Comparison of ENCODE assay signal across 8 cellular contexts in genomic region chr2:69830045-69830905, GRCh38. TPM values are rescaled to one million over a fixed set of nuclear protein-coding genes. Genes with fewer than 3 reads are reported as not detected.
DNase-seq lines count a peak whose midpoint lies in the region; ATAC-seq and TF ChIP-seq lines count a peak whose summit lies in the region.

No MANE protein-coding gene starts in this region.

- H3K27ac ChIP-seq in BLaER1 treated with 17β-estradiol and CSF1 and Interleukin-3, amounts not matched to agents 10 nM and 100 nM: peak overlapping the region; percentile 20 to 99 (median 88); a peak in 21 of 22 replicates
- H3K27ac ChIP-seq in SK-N-MC (no peak overlapping the region), adrenal gland (peak overlapping the region in 2 of 5 donors; percentile 90 to 94), gastrocnemius medialis (peak overlapping the region; percentile 88 to 93 (median 90))

- peak overlapping the region; percentile 66 to 94 (median 89) for H3K4me2 ChIP-seq in BLaER1 treated with 17β-estradiol and CSF1 and Interleukin-3, amounts not matched to agents 10 nM and 100 nM

- H3K27me3 ChIP-seq in BLaER1 treated with 17β-estradiol and CSF1 and Interleukin-3, amounts not matched to agents 10 nM and 100 nM: no peaks in the 10 kb centered on the region
- H3K27me3 ChIP-seq in adrenal gland (no peaks in the 10 kb centered on the region), gastrocnemius medialis (no peaks in the 10 kb centered on the region)

- 2 to 3% (median 2%) methylated on average over 30 to 45 of the region's 45 CpGs for WGBS in adrenal gland, 4 donors

- TF ChIP-seq POLR2A in adrenal gland (IDR thresholded peaks at IDR 0.05) (no peak), gastrocnemius medialis (IDR thresholded peaks at IDR 0.05) (no peak)

- no peaks in the 10 kb centered on the region for H3K9me3 ChIP-seq in BLaER1 treated with 17β-estradiol and CSF1 and Interleukin-3, amounts not matched to agents 10 nM and 100 nM (replicated peaks in 1 of 11)
- H3K9me3 ChIP-seq in SK-N-MC (ENCODE audit: low read depth, low read length) (no peaks in the 10 kb centered on the region), adrenal gland (replicated peaks in 1 of 3) (no peaks in the 10 kb centered on the region), gastrocnemius medialis (no peaks in the 10 kb centered on the region)

- DNase-seq in SK-N-MC (ENCODE audit: low read depth, low spot score): no peak
- peak in 6 of 7 donors; percentile 22 to 67 (median 36) for DNase-seq in adrenal gland
- peak; percentile 12 for DNase-seq in hepatic stellate cell (ENCODE audit: low spot score)
- peak in 1 of 2 donors; percentile 5 for DNase-seq in gastrocnemius medialis
- DNase-seq in occipital lobe (lab: John Stamatoyannopoulos, UW): no peak

- TF ChIP-seq CTCF in adrenal gland (IDR thresholded peaks at IDR 0.05) (no peak), gastrocnemius medialis (IDR thresholded peaks at IDR 0.05 in 4 of 5, conservative IDR thresholded peaks at IDR 0.05 in 1 of 5) (no peak)

- H4K20me1 ChIP-seq in BLaER1 treated with 17β-estradiol and CSF1 and Interleukin-3, amounts not matched to agents 10 nM and 100 nM: peaks cover 0 to 56% (median 35%) of the 10 kb centered on the region in 11 experiments; a peak in 15 of 22 replicates

- in situ Hi-C loops in gastrocnemius medialis (cut with MboI; ENCODE audit: low sequenced_read_pairs in 4 of 4): no loop called here

- H3K36me3 ChIP-seq in BLaER1 treated with 17β-estradiol and CSF1 and Interleukin-3, amounts not matched to agents 10 nM and 100 nM: peaks cover 6 to 38% (median 23%) of the 10 kb centered on the region in 11 experiments; a peak in 19 of 22 replicates
- H3K36me3 ChIP-seq in SK-N-MC (ENCODE audit: insufficient read depth, low read length) (no peaks in the 10 kb centered on the region; the same call in 1 of the 2 replicates), adrenal gland (replicated peaks in 1 of 2) (no peaks in the 10 kb centered on the region), gastrocnemius medialis (no peaks in the 10 kb centered on the region)

- peak overlapping the region; percentile 83 to 99 (median 96) for H3K4me3 ChIP-seq in BLaER1 treated with 17β-estradiol and CSF1 and Interleukin-3, amounts not matched to agents 10 nM and 100 nM
- H3K4me3 ChIP-seq in SK-N-MC (peak overlapping the region; percentile 88), adrenal gland (peak overlapping the region; percentile 1 to 97 (median 86)), gastrocnemius medialis (peak overlapping the region; percentile 70 to 99 (median 94))

- H3K4me1 ChIP-seq in BLaER1 treated with 17β-estradiol and CSF1 and Interleukin-3, amounts not matched to agents 10 nM and 100 nM: peaks cover 36 to 60% (median 49%) of the 10 kb centered on the region in 10 experiments
- H3K4me1 ChIP-seq in adrenal gland (replicated peaks in 1 of 2): peaks cover 3 to 15% of the 10 kb centered on the region in 2 donors
- H3K4me1 ChIP-seq in gastrocnemius medialis: peaks cover 14 to 25% of the 10 kb centered on the region in 2 donors

- ATAC-seq in GM19397 (IDR thresholded peaks at IDR 0.05; ENCODE audit: unreplicated experiment): peak; percentile 20
- peak; percentile 29 for ATAC-seq in HG03460 (IDR thresholded peaks at IDR 0.05; ENCODE audit: unreplicated experiment)
- peak in 1 of 2 donors; percentile 4 for ATAC-seq in gastrocnemius medialis

- peak overlapping the region; percentile 81 to 96 (median 88) for H3K9ac ChIP-seq in BLaER1 treated with 17β-estradiol and CSF1 and Interleukin-3, amounts not matched to agents 10 nM and 100 nM
- H3K9ac ChIP-seq in SK-N-MC (ENCODE audit: insufficient read length): peak overlapping the region; percentile 81

- intact Hi-C loops in adrenal gland (cut with DNase I): no loop called here
- intact Hi-C loops in gastrocnemius medialis (cut with DNase I; ENCODE audit: low total_unique reads): no loop called here

RNA-seq across cellular contexts. Expression of gene GMCL1, which starts 0.8 kb away (rescaled TPM):
- total RNA-seq in adrenal gland (10 to 100 TPM in 5 of 8 donors, 1 to 10 TPM in 3; 7.3 to 14.9 (median 10.4) TPM), gastrocnemius medialis (1 to 10 TPM; 2.0 to 3.3 (median 3.3) TPM), occipital lobe (18.7 TPM)
- polyA plus RNA-seq in adrenal gland: 10 to 100 TPM in 1 of 3 donors, 1 to 10 TPM in 2; 2.8 to 11.5 (median 5.1) TPM

Comparison
In these comparisons a context has a peak if more than half of its experiments do, and no peak if none do; other contexts are left out.
1. DNase-seq: peak in adrenal gland (6 of 7) and hepatic stellate cell (single experiment); none in SK-N-MC (single experiment) and occipital lobe (single experiment).
2. Peak in every context shown above with its lines, with median percentiles within 50 percentile points of each other: H3K4me3 ChIP-seq.